1 cellular context compared by ENCODE assay signal in the genomic region with DNA sequence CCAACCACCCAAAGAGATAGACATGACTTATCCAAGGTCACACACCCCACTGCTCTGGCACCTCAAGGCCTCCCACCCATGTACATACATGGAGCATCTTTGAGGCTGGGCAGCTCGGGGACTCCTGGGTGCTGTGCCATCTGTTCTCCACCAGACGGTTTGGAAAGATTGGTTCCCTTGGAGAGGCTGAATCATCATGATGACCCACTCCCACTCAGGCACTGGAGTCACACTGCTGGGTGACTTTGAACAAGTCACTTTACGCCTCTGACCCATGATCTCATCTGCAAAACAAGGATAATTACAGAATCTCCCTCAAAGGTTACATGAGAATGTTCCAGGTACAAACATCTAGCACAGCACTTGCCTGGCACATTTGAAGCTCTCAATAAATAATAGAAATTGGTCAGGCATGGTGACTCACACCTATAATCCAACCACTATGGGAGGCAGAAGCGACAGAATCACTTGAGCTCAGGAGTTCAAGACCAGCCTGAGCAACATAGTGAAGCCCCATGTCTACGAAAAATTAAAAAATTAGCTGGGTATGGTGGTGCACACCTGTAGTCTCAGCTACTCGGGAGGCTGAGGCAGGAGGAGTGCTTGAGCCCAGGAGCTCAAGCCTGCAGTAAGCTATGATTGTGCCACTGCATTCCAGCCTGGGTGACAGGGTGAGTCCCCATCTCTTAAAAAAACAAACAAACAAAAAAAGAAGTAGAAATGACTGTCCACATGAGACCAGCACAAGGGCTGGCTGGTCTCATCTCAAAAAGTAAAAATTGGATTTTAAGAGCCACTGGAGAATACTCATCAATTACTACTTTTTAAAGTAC.
TF ChIP-seq lines count a peak whose summit lies in the region.

No MANE protein-coding gene starts in this region.

TF ChIP-seq in HEK293, 187 proteins besides CTCF, POLR2A, EP300 and RAD21 (continued from another document and continues in another):
- TF ChIP-seq, protein P1, sequence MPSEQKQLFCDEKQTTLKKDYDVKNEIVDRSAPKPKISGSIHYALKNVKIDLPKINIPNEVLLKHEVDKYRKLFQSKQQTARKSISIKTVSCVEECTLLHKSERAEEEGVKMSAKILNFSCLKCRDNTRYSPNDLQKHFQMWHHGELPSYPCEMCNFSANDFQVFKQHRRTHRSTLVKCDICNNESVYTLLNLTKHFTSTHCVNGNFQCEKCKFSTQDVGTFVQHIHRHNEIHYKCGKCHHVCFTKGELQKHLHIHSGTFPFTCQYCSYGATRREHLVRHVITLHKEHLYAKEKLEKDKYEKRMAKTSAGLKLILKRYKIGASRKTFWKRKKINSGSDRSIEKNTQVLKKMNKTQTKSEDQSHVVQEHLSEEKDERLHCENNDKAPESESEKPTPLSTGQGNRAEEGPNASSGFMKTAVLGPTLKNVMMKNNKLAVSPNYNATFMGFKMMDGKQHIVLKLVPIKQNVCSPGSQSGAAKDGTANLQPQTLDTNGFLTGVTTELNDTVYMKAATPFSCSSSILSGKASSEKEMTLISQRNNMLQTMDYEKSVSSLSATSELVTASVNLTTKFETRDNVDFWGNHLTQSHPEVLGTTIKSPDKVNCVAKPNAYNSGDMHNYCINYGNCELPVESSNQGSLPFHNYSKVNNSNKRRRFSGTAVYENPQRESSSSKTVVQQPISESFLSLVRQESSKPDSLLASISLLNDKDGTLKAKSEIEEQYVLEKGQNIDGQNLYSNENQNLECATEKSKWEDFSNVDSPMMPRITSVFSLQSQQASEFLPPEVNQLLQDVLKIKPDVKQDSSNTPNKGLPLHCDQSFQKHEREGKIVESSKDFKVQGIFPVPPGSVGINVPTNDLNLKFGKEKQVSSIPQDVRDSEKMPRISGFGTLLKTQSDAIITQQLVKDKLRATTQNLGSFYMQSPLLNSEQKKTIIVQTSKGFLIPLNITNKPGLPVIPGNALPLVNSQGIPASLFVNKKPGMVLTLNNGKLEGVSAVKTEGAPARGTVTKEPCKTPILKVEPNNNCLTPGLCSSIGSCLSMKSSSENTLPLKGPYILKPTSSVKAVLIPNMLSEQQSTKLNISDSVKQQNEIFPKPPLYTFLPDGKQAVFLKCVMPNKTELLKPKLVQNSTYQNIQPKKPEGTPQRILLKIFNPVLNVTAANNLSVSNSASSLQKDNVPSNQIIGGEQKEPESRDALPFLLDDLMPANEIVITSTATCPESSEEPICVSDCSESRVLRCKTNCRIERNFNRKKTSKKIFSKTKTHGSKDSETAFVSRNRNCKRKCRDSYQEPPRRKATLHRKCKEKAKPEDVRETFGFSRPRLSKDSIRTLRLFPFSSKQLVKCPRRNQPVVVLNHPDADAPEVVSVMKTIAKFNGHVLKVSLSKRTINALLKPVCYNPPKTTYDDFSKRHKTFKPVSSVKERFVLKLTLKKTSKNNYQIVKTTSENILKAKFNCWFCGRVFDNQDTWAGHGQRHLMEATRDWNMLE (tag by site-specific recombination; conservative IDR thresholded peaks at IDR 0.05; ENCODE audit: low read depth), result no peak
- TF ChIP-seq SP7 (tag by site-specific recombination; IDR thresholded peaks at IDR 0.05) (peak; percentile 74), ZNF174 (tag by site-specific recombination; IDR thresholded peaks at IDR 0.05) (no peak), ZNF48 (tag by site-specific recombination; IDR thresholded peaks at IDR 0.05) (no peak), ZNF76 (tag by site-specific recombination; IDR thresholded peaks at IDR 0.05; ENCODE audit: borderline replicate concordance, low read depth) (no peak), ZNF473 (tag by site-specific recombination; IDR thresholded peaks at IDR 0.05) (no peak), RBAK (tag by site-specific recombination; IDR thresholded peaks at IDR 0.05) (no peak), SCRT2 (tag by site-specific recombination; IDR thresholded peaks at IDR 0.05) (peak; percentile 58), ZNF324 (tag by site-specific recombination; IDR thresholded peaks at IDR 0.05) (peak; percentile 63; the same call in 1 of the 2 replicates), ZNF37A (tag by site-specific recombination; IDR thresholded peaks at IDR 0.05) (no peak), ZNF16 (tag by site-specific recombination; IDR thresholded peaks at IDR 0.05; ENCODE audit: low read depth) (no peak), ZNF529 (tag by site-specific recombination; IDR thresholded peaks at IDR 0.05; ENCODE audit: insufficient replicate concordance) (no peak), ZNF112 (tag by site-specific recombination; IDR thresholded peaks at IDR 0.05) (no peak), ZNF223 (tag by site-specific recombination; IDR thresholded peaks at IDR 0.05) (no peak), ZNF777 (tag by site-specific recombination; IDR thresholded peaks at IDR 0.05; ENCODE audit: borderline replicate concordance) (no peak), ZNF133 (tag by site-specific recombination; IDR thresholded peaks at IDR 0.05) (no peak), KLF8 (tag by site-specific recombination; IDR thresholded peaks at IDR 0.05) (peak; percentile 42; the same call in 1 of the 2 replicates), MEIS1 (CRISPR knock-in tag; IDR thresholded peaks at IDR 0.05; ENCODE audit: borderline replicate concordance) (no peak), ZNF830 (tag by site-specific recombination; IDR thresholded peaks at IDR 0.05; ENCODE audit: low read depth) (no peak), SP2 (tag by site-specific recombination; IDR thresholded peaks at IDR 0.05) (no peak), KLF7 (tag by site-specific recombination; IDR thresholded peaks at IDR 0.05; ENCODE audit: borderline replicate concordance) (no peak), ZNF404 (tag by site-specific recombination; IDR thresholded peaks at IDR 0.05) (no peak), ZNF747 (tag by site-specific recombination; IDR thresholded peaks at IDR 0.05) (no peak), ZNF585B (tag by site-specific recombination; IDR thresholded peaks at IDR 0.05) (no peak), ZNF10 (tag by site-specific recombination; IDR thresholded peaks at IDR 0.05) (0 out of 2 replicates have a peak, but pooled peaks have one; percentile 27), ZNF654 (tag by site-specific recombination; IDR thresholded peaks at IDR 0.05; ENCODE audit: low read depth) (no peak), ZNF792 (tag by site-specific recombination; IDR thresholded peaks at IDR 0.05) (no peak), ZNF366 (tag by site-specific recombination; conservative IDR thresholded peaks at IDR 0.05) (peak; percentile 5; the same call in 1 of the 2 replicates), BCL11A (tag by site-specific recombination; IDR thresholded peaks at IDR 0.05; ENCODE audit: low read depth) (no peak; the same call in 1 of the 2 replicates), ZNF776 (tag by site-specific recombination; IDR thresholded peaks at IDR 0.05; ENCODE audit: borderline replicate concordance) (no peak), ZNF610 (tag by site-specific recombination; IDR thresholded peaks at IDR 0.05; ENCODE audit: borderline replicate concordance) (no peak), GLI4 (tag by site-specific recombination; IDR thresholded peaks at IDR 0.05) (no peak)
- TF ChIP-seq, protein P2, sequence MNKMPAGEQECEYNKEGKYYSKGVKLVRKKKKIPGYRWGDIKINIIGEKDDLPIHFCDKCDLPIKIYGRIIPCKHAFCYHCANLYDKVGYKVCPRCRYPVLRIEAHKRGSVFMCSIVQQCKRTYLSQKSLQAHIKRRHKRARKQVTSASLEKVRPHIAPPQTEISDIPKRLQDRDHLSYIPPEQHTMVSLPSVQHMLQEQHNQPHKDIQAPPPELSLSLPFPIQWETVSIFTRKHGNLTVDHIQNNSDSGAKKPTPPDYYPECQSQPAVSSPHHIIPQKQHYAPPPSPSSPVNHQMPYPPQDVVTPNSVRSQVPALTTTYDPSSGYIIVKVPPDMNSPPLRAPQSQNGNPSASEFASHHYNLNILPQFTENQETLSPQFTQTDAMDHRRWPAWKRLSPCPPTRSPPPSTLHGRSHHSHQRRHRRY (tag by site-specific recombination; IDR thresholded peaks at IDR 0.05), result no peak
- TF ChIP-seq, protein P3, sequence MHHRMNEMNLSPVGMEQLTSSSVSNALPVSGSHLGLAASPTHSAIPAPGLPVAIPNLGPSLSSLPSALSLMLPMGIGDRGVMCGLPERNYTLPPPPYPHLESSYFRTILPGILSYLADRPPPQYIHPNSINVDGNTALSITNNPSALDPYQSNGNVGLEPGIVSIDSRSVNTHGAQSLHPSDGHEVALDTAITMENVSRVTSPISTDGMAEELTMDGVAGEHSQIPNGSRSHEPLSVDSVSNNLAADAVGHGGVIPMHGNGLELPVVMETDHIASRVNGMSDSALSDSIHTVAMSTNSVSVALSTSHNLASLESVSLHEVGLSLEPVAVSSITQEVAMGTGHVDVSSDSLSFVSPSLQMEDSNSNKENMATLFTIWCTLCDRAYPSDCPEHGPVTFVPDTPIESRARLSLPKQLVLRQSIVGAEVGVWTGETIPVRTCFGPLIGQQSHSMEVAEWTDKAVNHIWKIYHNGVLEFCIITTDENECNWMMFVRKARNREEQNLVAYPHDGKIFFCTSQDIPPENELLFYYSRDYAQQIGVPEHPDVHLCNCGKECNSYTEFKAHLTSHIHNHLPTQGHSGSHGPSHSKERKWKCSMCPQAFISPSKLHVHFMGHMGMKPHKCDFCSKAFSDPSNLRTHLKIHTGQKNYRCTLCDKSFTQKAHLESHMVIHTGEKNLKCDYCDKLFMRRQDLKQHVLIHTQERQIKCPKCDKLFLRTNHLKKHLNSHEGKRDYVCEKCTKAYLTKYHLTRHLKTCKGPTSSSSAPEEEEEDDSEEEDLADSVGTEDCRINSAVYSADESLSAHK (tag by site-specific recombination; IDR thresholded peaks at IDR 0.05), result no peak
- TF ChIP-seq, protein P4, sequence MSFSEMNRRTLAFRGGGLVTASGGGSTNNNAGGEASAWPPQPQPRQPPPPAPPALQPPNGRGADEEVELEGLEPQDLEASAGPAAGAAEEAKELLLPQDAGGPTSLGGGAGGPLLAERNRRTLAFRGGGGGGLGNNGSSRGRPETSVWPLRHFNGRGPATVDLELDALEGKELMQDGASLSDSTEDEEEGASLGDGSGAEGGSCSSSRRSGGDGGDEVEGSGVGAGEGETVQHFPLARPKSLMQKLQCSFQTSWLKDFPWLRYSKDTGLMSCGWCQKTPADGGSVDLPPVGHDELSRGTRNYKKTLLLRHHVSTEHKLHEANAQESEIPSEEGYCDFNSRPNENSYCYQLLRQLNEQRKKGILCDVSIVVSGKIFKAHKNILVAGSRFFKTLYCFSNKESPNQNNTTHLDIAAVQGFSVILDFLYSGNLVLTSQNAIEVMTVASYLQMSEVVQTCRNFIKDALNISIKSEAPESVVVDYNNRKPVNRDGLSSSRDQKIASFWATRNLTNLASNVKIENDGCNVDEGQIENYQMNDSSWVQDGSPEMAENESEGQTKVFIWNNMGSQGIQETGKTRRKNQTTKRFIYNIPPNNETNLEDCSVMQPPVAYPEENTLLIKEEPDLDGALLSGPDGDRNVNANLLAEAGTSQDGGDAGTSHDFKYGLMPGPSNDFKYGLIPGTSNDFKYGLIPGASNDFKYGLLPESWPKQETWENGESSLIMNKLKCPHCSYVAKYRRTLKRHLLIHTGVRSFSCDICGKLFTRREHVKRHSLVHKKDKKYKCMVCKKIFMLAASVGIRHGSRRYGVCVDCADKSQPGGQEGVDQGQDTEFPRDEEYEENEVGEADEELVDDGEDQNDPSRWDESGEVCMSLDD (tag by site-specific recombination; IDR thresholded peaks at IDR 0.05), result 0 out of 2 replicates have a peak, but pooled peaks have one; percentile 15
- TF ChIP-seq, protein P5, sequence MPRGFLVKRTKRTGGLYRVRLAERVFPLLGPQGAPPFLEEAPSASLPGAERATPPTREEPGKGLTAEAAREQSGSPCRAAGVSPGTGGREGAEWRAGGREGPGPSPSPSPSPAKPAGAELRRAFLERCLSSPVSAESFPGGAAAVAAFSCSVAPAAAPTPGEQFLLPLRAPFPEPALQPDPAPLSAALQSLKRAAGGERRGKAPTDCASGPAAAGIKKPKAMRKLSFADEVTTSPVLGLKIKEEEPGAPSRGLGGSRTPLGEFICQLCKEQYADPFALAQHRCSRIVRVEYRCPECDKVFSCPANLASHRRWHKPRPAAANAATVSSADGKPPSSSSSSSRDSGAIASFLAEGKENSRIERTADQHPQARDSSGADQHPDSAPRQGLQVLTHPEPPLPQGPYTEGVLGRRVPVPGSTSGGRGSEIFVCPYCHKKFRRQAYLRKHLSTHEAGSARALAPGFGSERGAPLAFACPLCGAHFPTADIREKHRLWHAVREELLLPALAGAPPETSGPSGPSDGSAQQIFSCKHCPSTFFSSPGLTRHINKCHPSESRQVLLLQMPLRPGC (tag by site-specific recombination; IDR thresholded peaks at IDR 0.05), result 0 out of 2 replicates have a peak, but pooled peaks have one; percentile 19
- TF ChIP-seq, protein P6, sequence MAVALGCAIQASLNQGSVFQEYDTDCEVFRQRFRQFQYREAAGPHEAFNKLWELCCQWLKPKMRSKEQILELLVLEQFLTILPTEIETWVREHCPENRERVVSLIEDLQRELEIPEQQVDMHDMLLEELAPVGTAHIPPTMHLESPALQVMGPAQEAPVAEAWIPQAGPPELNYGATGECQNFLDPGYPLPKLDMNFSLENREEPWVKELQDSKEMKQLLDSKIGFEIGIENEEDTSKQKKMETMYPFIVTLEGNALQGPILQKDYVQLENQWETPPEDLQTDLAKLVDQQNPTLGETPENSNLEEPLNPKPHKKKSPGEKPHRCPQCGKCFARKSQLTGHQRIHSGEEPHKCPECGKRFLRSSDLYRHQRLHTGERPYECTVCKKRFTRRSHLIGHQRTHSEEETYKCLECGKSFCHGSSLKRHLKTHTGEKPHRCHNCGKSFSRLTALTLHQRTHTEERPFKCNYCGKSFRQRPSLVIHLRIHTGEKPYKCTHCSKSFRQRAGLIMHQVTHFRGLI (tag by site-specific recombination; IDR thresholded peaks at IDR 0.05), result 0 out of 2 replicates have a peak, but pooled peaks have one; percentile 8
- TF ChIP-seq, protein P7, sequence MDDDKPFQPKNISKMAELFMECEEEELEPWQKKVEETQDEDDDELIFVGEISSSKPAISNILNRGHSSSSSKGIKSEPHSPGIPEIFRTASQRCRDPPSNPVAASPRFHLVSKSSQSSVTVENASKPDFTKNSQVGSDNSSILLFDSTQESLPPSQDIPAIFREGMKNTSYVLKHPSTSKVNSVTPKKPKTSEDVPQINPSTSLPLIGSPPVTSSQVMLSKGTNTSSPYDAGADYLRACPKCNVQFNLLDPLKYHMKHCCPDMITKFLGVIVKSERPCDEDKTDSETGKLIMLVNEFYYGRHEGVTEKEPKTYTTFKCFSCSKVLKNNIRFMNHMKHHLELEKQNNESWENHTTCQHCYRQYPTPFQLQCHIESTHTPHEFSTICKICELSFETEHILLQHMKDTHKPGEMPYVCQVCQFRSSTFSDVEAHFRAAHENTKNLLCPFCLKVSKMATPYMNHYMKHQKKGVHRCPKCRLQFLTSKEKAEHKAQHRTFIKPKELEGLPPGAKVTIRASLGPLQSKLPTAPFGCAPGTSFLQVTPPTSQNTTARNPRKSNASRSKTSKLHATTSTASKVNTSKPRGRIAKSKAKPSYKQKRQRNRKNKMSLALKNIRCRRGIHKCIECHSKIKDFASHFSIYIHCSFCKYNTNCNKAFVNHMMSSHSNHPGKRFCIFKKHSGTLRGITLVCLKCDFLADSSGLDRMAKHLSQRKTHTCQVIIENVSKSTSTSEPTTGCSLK (tag by site-specific recombination; IDR thresholded peaks at IDR 0.05), result no peak
- TF ChIP-seq, protein P8, sequence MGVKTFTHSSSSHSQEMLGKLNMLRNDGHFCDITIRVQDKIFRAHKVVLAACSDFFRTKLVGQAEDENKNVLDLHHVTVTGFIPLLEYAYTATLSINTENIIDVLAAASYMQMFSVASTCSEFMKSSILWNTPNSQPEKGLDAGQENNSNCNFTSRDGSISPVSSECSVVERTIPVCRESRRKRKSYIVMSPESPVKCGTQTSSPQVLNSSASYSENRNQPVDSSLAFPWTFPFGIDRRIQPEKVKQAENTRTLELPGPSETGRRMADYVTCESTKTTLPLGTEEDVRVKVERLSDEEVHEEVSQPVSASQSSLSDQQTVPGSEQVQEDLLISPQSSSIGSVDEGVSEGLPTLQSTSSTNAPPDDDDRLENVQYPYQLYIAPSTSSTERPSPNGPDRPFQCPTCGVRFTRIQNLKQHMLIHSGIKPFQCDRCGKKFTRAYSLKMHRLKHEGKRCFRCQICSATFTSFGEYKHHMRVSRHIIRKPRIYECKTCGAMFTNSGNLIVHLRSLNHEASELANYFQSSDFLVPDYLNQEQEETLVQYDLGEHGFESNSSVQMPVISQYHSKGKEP (tag by site-specific recombination; IDR thresholded peaks at IDR 0.05), result no peak
